18 cellular contexts compared by ENCODE assay signal in the genomic region with DNA sequence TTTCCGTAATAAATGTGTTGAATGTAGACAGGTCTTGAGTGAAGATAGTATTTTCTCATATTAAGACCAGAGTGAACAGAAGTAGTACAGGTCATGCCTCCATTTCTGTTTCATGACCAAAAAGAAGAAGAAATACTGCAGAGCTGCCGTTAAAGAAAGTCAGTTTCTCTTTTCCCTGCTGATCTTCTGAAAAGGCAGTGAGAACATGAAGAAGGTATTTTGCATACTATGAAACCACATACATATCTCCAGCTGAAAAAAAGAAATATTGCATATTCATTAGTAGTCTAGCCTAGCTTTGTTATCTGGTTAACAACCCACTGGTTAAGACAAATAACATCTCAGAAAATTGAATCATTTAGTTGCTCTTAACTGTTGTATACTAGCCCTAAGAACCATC.
DNase-seq lines count a peak whose midpoint lies in the region; ATAC-seq and TF ChIP-seq lines count a peak whose summit lies in the region.
"Had no signal": no experiment of that assay in that cellular context is flagged by ENCODE, and none has a peak within 500 bp of the region (broad histone marks: within the 10 kb centered on the region; RNA-seq: fewer than 3 reads in every experiment).

No MANE protein-coding gene starts in this region.

- POLR2A ChIA-PET in CD8-positive, alpha-beta memory T cell (lab: Charles Lee), result no interaction called here
- POLR2A ChIA-PET in activated CD4-positive, alpha-beta T cell treated with anti-CD3 and anti-CD28 coated beads, Interleukin-2, amount 10 ng/mL, durations not matched to agents 7 days and 5 days (lab: Charles Lee), result no interaction called here

- no peak overlapping the region for H3K4me3 Mint-ChIP-seq in CD8-positive, alpha-beta memory T cell
- H3K4me3 Mint-ChIP-seq in activated CD4-positive, alpha-beta T cell treated with anti-CD3 and anti-CD28 coated beads, Interleukin-2, amount 10 ng/mL, durations not matched to agents 7 days and 5 days, result no peak overlapping the region
- H3K4me3 Mint-ChIP-seq: effector memory CD8-positive, alpha-beta T cell; nephron progenitor cell had no signal

- H3K27ac ChIP-seq in Karpas-422 (ENCODE audit: low read length) (peak overlapping the region; percentile 70), aorta (ENCODE audit: low read depth in 1 of 2, low read length in 2 of 2) (no peak overlapping the region)
- no peak overlapping the region for H3K27ac ChIP-seq in CD8-positive, alpha-beta memory T cell (ENCODE audit: low read depth, low read length)
- H3K27ac ChIP-seq: tibial nerve, WERI-Rb-1 had no signal

- H3K36me3 Mint-ChIP-seq in CD8-positive, alpha-beta memory T cell, result peaks cover 9 to 37% (median 25%) of the 10 kb centered on the region in 3 donors
- peaks cover 6% of the 10 kb centered on the region for H3K36me3 Mint-ChIP-seq in activated CD4-positive, alpha-beta T cell treated with anti-CD3 and anti-CD28 coated beads, Interleukin-2, amount 10 ng/mL, durations not matched to agents 7 days and 5 days (ENCODE audit: low read depth)

- H3K4me1 Mint-ChIP-seq in CD8-positive, alpha-beta memory T cell, result peaks cover 8 to 10% (median 9%) of the 10 kb centered on the region in 3 donors
- peaks cover 4% of the 10 kb centered on the region for H3K4me1 Mint-ChIP-seq in activated CD4-positive, alpha-beta T cell treated with anti-CD3 and anti-CD28 coated beads, Interleukin-2, amount 10 ng/mL, durations not matched to agents 7 days and 5 days
- H3K4me1 Mint-ChIP-seq: nephron progenitor cell had no signal

- peak overlapping the region; percentile 6; the same call in 1 of the 2 replicates for H2AFZ ChIP-seq in Karpas-422 (ENCODE audit: low read length)

- TF ChIP-seq CTCF in GM13977 (IDR thresholded peaks at IDR 0.05; ENCODE audit: extremely low read depth, insufficient read depth, missing control alignments), result no peak

- CTCF ChIA-PET in CD8-positive, alpha-beta memory T cell (lab: Charles Lee), result no interaction called here
- CTCF ChIA-PET in activated CD4-positive, alpha-beta T cell treated with anti-CD3 and anti-CD28 coated beads, Interleukin-2, amount 10 ng/mL, durations not matched to agents 7 days and 5 days (lab: Charles Lee), result interaction anchor here (0.6 kb wide), 1 partner anchor 28 kb away, joined by 3 read pairs; no protein-coding TSS in a partner anchor

- H4K20me1 ChIP-seq in Karpas-422 (ENCODE audit: insufficient read depth, low read depth, low read length), result no peaks in the 10 kb centered on the region

- H3K79me2 ChIP-seq in Karpas-422 (ENCODE audit: low read length), result 0 out of 2 replicates have a peak, but pooled peaks cover 3% of the 10 kb centered on the region

- H3K27me3 Mint-ChIP-seq in CD8-positive, alpha-beta memory T cell, result no peaks in the 10 kb centered on the region
- no peaks in the 10 kb centered on the region for H3K27me3 Mint-ChIP-seq in activated CD4-positive, alpha-beta T cell treated with anti-CD3 and anti-CD28 coated beads, Interleukin-2, amount 10 ng/mL, durations not matched to agents 7 days and 5 days
- H3K27me3 Mint-ChIP-seq: effector memory CD8-positive, alpha-beta T cell had no signal

- intact Hi-C loops in aorta (cut with DNase I), result no loop called here

- no peaks in the 10 kb centered on the region for H3K9me3 ChIP-seq in Karpas-422 (ENCODE audit: low read length)
- no peaks in the 10 kb centered on the region for H3K9me3 ChIP-seq in CD8-positive, alpha-beta memory T cell (ENCODE audit: low read length)
- no peaks in the 10 kb centered on the region for H3K9me3 ChIP-seq in aorta (ENCODE audit: control insufficient read depth, low read length)
- H3K9me3 ChIP-seq: MG63, tibial nerve had no signal

- no peaks in the 10 kb centered on the region for H3K9me3 Mint-ChIP-seq in CD8-positive, alpha-beta memory T cell
- no peaks in the 10 kb centered on the region for H3K9me3 Mint-ChIP-seq in activated CD4-positive, alpha-beta T cell treated with anti-CD3 and anti-CD28 coated beads, Interleukin-2, amount 10 ng/mL, durations not matched to agents 7 days and 5 days
- H3K9me3 Mint-ChIP-seq: effector memory CD8-positive, alpha-beta T cell; nephron progenitor cell had no signal

- peak overlapping the region; percentile 57 for H3K4me2 ChIP-seq in Karpas-422 (ENCODE audit: low read depth, low read length, poor library complexity, severe bottlenecking)
- H3K4me2 ChIP-seq: smooth muscle cell had no signal

- in situ Hi-C loops in GM13977 (cut with MboI; ENCODE audit: low pct_unique_long_range_greater_than_20kb, low sequenced_read_pairs, unreplicated experiment), result no loop called here

- H3K36me3 ChIP-seq in Karpas-422 (ENCODE audit: insufficient read depth, low read length), result no peaks in the 10 kb centered on the region
- no peaks in the 10 kb centered on the region for H3K36me3 ChIP-seq in CD8-positive, alpha-beta memory T cell (ENCODE audit: insufficient read depth, low read length)
- H3K36me3 ChIP-seq in aorta (ENCODE audit: control insufficient read depth in 1 of 2, insufficient read depth in 2 of 2, low read length in 1 of 2), result peaks cover 0 to 4% of the 10 kb centered on the region in 2 donors
- H3K36me3 ChIP-seq: MG63, WERI-Rb-1 had no signal

- H3K4me1 ChIP-seq in Karpas-422 (ENCODE audit: low read length) (peaks cover 28% of the 10 kb centered on the region), aorta (ENCODE audit: control insufficient read depth in 1 of 2, insufficient read depth in 2 of 2, low read length in 2 of 2) (no peaks in the 10 kb centered on the region)
- H3K4me1 ChIP-seq in CD8-positive, alpha-beta memory T cell (ENCODE audit: insufficient read depth, low read length), result no peaks in the 10 kb centered on the region
- H3K4me1 ChIP-seq: tibial nerve had no signal

- H3K9ac ChIP-seq in Karpas-422 (ENCODE audit: low read length), result peak overlapping the region; percentile 27

- H3K27me3 ChIP-seq in Karpas-422 (ENCODE audit: low read length), result no peaks in the 10 kb centered on the region
- H3K27me3 ChIP-seq in CD8-positive, alpha-beta memory T cell (ENCODE audit: insufficient read depth, low read length, poor library complexity, severe bottlenecking), result no peaks in the 10 kb centered on the region
- H3K27me3 ChIP-seq in aorta (ENCODE audit: control insufficient read depth in 1 of 2, insufficient read depth in 2 of 2, low read length in 1 of 2), result no peaks in the 10 kb centered on the region
- H3K27me3 ChIP-seq: MG63, tibial nerve had no signal

- peak; percentile 31 for DNase-seq in GM13977 (ENCODE audit: low spot score)
- peak; percentile 64 for DNase-seq in Karpas-422
- DNase-seq in activated T-cell treated with anti-CD3 and anti-CD28 coated beads for 4 hours, result no peak
- DNase-seq in CD8-positive, alpha-beta memory T cell, result no peak
- DNase-seq in aorta, result no peak
- no peak for DNase-seq in activated CD4-positive, alpha-beta T cell treated with anti-CD3 and anti-CD28 coated beads, Interleukin-2, amount 10 ng/mL, durations not matched to agents 7 days and 5 days
- DNase-seq: activated T-cell treated with anti-CD3 and anti-CD28 coated beads, Interleukin-2, amount 50 U/mL, for 48 hours; DMS79; effector memory CD8-positive, alpha-beta T cell; glutamatergic neuron; left ventricle myocardium superior; MG63; nephron progenitor cell; WERI-Rb-1 had no signal

- 0 out of 2 replicates have a peak, but pooled peaks cover 2% of the 10 kb centered on the region for H3K9me2 ChIP-seq in Karpas-422 (replicated peaks; ENCODE audit: insufficient read depth, low read length)

- peak overlapping the region in 2 of 8 donors; percentile 5 to 27 for H3K27ac Mint-ChIP-seq in CD8-positive, alpha-beta memory T cell
- no peak overlapping the region for H3K27ac Mint-ChIP-seq in activated CD4-positive, alpha-beta T cell treated with anti-CD3 and anti-CD28 coated beads, Interleukin-2, amount 10 ng/mL, durations not matched to agents 7 days and 5 days
- H3K27ac Mint-ChIP-seq: effector memory CD8-positive, alpha-beta T cell; nephron progenitor cell had no signal

- H3K4me3 ChIP-seq in Karpas-422 (ENCODE audit: low read length), result peak overlapping the region; percentile 9
- no peak overlapping the region for H3K4me3 ChIP-seq in CD8-positive, alpha-beta memory T cell (ENCODE audit: low read length)
- H3K4me3 ChIP-seq in aorta (ENCODE audit: low read length in 2 of 2), result no peak overlapping the region
- H3K4me3 ChIP-seq: MG63, smooth muscle cell, tibial nerve had no signal

- ATAC-seq in GM19438 (IDR thresholded peaks at IDR 0.05; ENCODE audit: low read depth, unreplicated experiment) (peak; percentile 68), HG02798 (IDR thresholded peaks at IDR 0.05; ENCODE audit: poor library complexity, unreplicated experiment) (peak; percentile 85), aorta (ENCODE audit: low FRiP score) (no peak)
- ATAC-seq: effector memory CD8-positive, alpha-beta T cell; left ventricle myocardium superior had no signal

- WGBS in aorta, 2 donors, result 93 to 98% methylated on average over 2 of the region's 2 CpGs

Comparison
In these comparisons a context has a peak if more than half of its experiments do, and no peak if none do; other contexts are left out.
1. DNase-seq: peak in GM13977 (single experiment) and Karpas-422 (single experiment); none in activated T-cell treated with anti-CD3 and anti-CD28 coated beads for 4 hours (single experiment), CD8-positive, alpha-beta memory T cell (0 of 5), aorta (0 of 2) and activated CD4-positive, alpha-beta T cell treated with anti-CD3 and anti-CD28 coated beads, Interleukin-2, amount 10 ng/mL, durations not matched to agents 7 days and 5 days (single experiment).